Comparison of ENCODE assay signal across 9 cellular contexts in genomic region chr1:246329900-246330299, GRCh38.
DNase-seq lines count a peak whose midpoint lies in the region; ATAC-seq and TF ChIP-seq lines count a peak whose summit lies in the region.
"Had no signal": no experiment of that assay in that cellular context is flagged by ENCODE, and none has a peak within 500 bp of the region (broad histone marks: within the 10 kb centered on the region; RNA-seq: fewer than 3 reads in every experiment).

No MANE protein-coding gene starts in this region.

- H3K27ac Mint-ChIP-seq in activated CD4-positive, alpha-beta memory T cell treated with anti-CD3 and anti-CD28 coated beads for 36 hours, result peak overlapping the region; percentile 72
- peak overlapping the region in 4 of 8 donors; percentile 2 to 48 (median 26) for H3K27ac Mint-ChIP-seq in CD8-positive, alpha-beta memory T cell

- H3K4me3 Mint-ChIP-seq in activated CD4-positive, alpha-beta memory T cell treated with anti-CD3 and anti-CD28 coated beads for 36 hours, result no peak overlapping the region
- peak overlapping the region in 1 of 7 donors; percentile 13 for H3K4me3 Mint-ChIP-seq in CD8-positive, alpha-beta memory T cell

- H3K27ac ChIP-seq in CD8-positive, alpha-beta memory T cell (ENCODE audit: low read depth, low read length), result no peak overlapping the region

- peaks cover 49% of the 10 kb centered on the region for H3K4me1 Mint-ChIP-seq in activated CD4-positive, alpha-beta memory T cell treated with anti-CD3 and anti-CD28 coated beads for 36 hours (ENCODE audit: low read depth)
- H3K4me1 Mint-ChIP-seq in CD8-positive, alpha-beta memory T cell, result peaks cover 5 to 22% (median 15%) of the 10 kb centered on the region in 3 donors

- DNase-seq in GM10266 (ENCODE audit: extremely low spot score) (peak; percentile 78), COR-L47 (lab: John Stamatoyannopoulos, UW) (no peak), SKM-1 treated with dmso at 0.1 percent for 144 hours (lab: John Stamatoyannopoulos, UW; ENCODE audit: unreplicated experiment) (no peak), NCI-H146 (lab: John Stamatoyannopoulos, UW) (no peak)
- DNase-seq in activated CD4-positive, alpha-beta memory T cell treated with anti-CD3 and anti-CD28 coated beads for 36 hours, result peak; percentile 42
- DNase-seq in CD8-positive, alpha-beta memory T cell, result no peak
- DNase-seq: Caco-2 had no signal

- no peaks in the 10 kb centered on the region for H3K9me3 ChIP-seq in CD8-positive, alpha-beta memory T cell (ENCODE audit: low read length)
- H3K9me3 ChIP-seq: Caco-2 had no signal

- POLR2A ChIA-PET in activated CD4-positive, alpha-beta memory T cell treated with anti-CD3 and anti-CD28 coated beads for 36 hours (lab: Charles Lee), result interaction anchor here (1.7 kb wide), 1 partner anchor 35 kb away, joined by 10 read pairs; no protein-coding TSS in a partner anchor
- POLR2A ChIA-PET in CD8-positive, alpha-beta memory T cell (lab: Charles Lee), result no interaction called here

- TF ChIP-seq CTCF in GM10266 (IDR thresholded peaks at IDR 0.05; ENCODE audit: control insufficient read depth, insufficient read depth, low read depth, missing control alignments), result no peak

- peaks cover 53% of the 10 kb centered on the region for H3K36me3 Mint-ChIP-seq in activated CD4-positive, alpha-beta memory T cell treated with anti-CD3 and anti-CD28 coated beads for 36 hours
- peaks cover 32 to 74% (median 55%) of the 10 kb centered on the region in 3 donors for H3K36me3 Mint-ChIP-seq in CD8-positive, alpha-beta memory T cell

- H3K9me3 Mint-ChIP-seq in activated CD4-positive, alpha-beta memory T cell treated with anti-CD3 and anti-CD28 coated beads for 36 hours, result peaks cover 9% of the 10 kb centered on the region
- H3K9me3 Mint-ChIP-seq in CD8-positive, alpha-beta memory T cell, result peaks cover 0 to 49% (median 5%) of the 10 kb centered on the region in 5 donors

- peak; percentile 99 for ATAC-seq in GM19035 (IDR thresholded peaks at IDR 0.05; ENCODE audit: unreplicated experiment)
- ATAC-seq in HG02884 (IDR thresholded peaks at IDR 0.05; ENCODE audit: unreplicated experiment), result peak; percentile 99

- no peaks in the 10 kb centered on the region for H3K4me1 ChIP-seq in CD8-positive, alpha-beta memory T cell (ENCODE audit: insufficient read depth, low read length)

- CTCF ChIA-PET in activated CD4-positive, alpha-beta memory T cell treated with anti-CD3 and anti-CD28 coated beads for 36 hours (lab: Charles Lee), result interaction anchor here (1.1 kb wide), 1 partner anchor 23 kb away, joined by 4 read pairs; no protein-coding TSS in a partner anchor
- CTCF ChIA-PET in CD8-positive, alpha-beta memory T cell (lab: Charles Lee), result no interaction called here

- no peaks in the 10 kb centered on the region for H3K27me3 ChIP-seq in CD8-positive, alpha-beta memory T cell (ENCODE audit: insufficient read depth, low read length, poor library complexity, severe bottlenecking)

- intact Hi-C loops in activated CD4-positive, alpha-beta memory T cell treated with anti-CD3 and anti-CD28 coated beads for 36 hours (cut with micrococcal nuclease), result loop anchor here (1.0 to 10.0 kb wide), 9 partner anchors 8 to 1175 kb away; partner anchors contain the start of genes CNST, KIF26B and TFB2M

- H3K27me3 Mint-ChIP-seq in activated CD4-positive, alpha-beta memory T cell treated with anti-CD3 and anti-CD28 coated beads for 36 hours, result no peaks in the 10 kb centered on the region
- H3K27me3 Mint-ChIP-seq in CD8-positive, alpha-beta memory T cell, result no peaks in the 10 kb centered on the region

- H3K36me3 ChIP-seq in CD8-positive, alpha-beta memory T cell (ENCODE audit: insufficient read depth, low read length), result no peaks in the 10 kb centered on the region

- no peak overlapping the region for H3K4me3 ChIP-seq in CD8-positive, alpha-beta memory T cell (ENCODE audit: low read length)

Comparison
In these comparisons a context has a peak if more than half of its experiments do, and no peak if none do; other contexts are left out.
1. DNase-seq: peak in GM10266 (single experiment) and activated CD4-positive, alpha-beta memory T cell treated with anti-CD3 and anti-CD28 coated beads for 36 hours (single experiment); none in COR-L47 (single experiment), CD8-positive, alpha-beta memory T cell (0 of 5), SKM-1 treated with dmso at 0.1 percent for 144 hours (single experiment) and NCI-H146 (single experiment).